9 cellular contexts compared by ENCODE assay signal in the genomic region with DNA sequence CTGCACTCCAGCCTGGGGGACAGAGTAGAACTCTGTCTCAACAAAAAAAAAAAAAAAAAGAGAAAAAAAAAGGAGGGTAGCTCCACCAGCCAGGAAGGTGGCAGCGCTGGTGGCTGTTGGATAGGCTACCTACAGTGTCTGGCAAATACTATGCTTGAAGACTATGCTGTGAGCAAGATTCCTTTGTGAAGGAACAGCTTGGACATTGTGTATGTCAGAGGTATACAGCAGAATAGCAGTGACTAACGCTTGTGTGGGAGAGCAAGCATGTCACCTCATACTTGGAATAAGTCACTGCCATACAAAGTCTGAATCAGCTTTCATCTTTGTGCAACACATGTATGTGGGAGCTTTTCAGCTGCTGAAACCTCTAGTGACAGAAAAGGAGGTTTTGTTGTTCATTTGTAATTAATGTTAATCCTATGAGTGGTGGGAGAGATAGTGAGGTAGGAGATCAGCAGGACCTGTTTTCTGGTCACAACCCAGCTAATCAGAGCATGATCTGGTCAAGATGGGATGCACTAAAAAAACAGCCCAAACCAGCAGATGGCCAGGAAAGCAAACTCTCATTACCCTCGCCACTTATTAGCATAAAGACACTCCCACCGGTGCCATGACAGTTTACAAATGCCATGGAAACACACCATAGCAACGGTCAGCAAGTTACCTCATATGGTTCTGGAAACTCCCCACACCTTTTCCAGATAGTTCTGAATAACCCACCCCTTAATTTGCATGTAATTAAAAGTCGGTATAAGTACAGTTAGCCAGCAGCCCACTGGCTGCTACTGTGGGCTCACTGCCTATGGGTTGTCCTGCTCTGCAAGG. TPM values are rescaled to one million over a fixed set of nuclear protein-coding genes. Genes with fewer than 3 reads are reported as not detected.
DNase-seq lines count a peak whose midpoint lies in the region; ATAC-seq and TF ChIP-seq lines count a peak whose summit lies in the region.
"Had no signal": no experiment of that assay in that cellular context is flagged by ENCODE, and none has a peak within 500 bp of the region (broad histone marks: within the 10 kb centered on the region; RNA-seq: fewer than 3 reads in every experiment).

No MANE protein-coding gene starts in this region.

- no peaks in the 10 kb centered on the region for H3K9me3 Mint-ChIP-seq in activated T-cell treated with anti-CD3 and anti-CD28 coated beads, Interleukin-2, amount 50 U/mL, for 72 hours

- DNase-seq in EL: peak; percentile 27
- peak; percentile 52 to 54 for DNase-seq in activated T-cell treated with anti-CD3 and anti-CD28 coated beads, Interleukin-2, amount 50 U/mL, for 72 hours
- peak in 1 of 3 donors; percentile 14 for DNase-seq in mucosa of descending colon
- no peak for DNase-seq in stimulated activated naive CD4-positive, alpha-beta T cell (lab: John Stamatoyannopoulos, UW)
- DNase-seq in activated CD8-positive, alpha-beta memory T cell treated with anti-CD3 and anti-CD28 coated beads for 24 hours: no peak

- H3K4me3 ChIP-seq in mucosa of descending colon: no peak overlapping the region

- no peaks in the 10 kb centered on the region for H3K36me3 Mint-ChIP-seq in activated T-cell treated with anti-CD3 and anti-CD28 coated beads, Interleukin-2, amount 50 U/mL, for 72 hours (ENCODE audit: insufficient read depth in 2 of 2)
- H3K36me3 Mint-ChIP-seq: brain had no signal

- H3K4me3 Mint-ChIP-seq in activated T-cell treated with anti-CD3 and anti-CD28 coated beads, Interleukin-2, amount 50 U/mL, for 72 hours: peak overlapping the region; percentile 31 to 76

- no peak for TF ChIP-seq CTCF in mucosa of descending colon (IDR thresholded peaks at IDR 0.05)

- H3K4me1 Mint-ChIP-seq in activated T-cell treated with anti-CD3 and anti-CD28 coated beads, Interleukin-2, amount 50 U/mL, for 72 hours (ENCODE audit: low read depth): peaks cover 38% of the 10 kb centered on the region

- H3K27ac Mint-ChIP-seq in activated T-cell treated with anti-CD3 and anti-CD28 coated beads, Interleukin-2, amount 50 U/mL, for 72 hours: peak overlapping the region; percentile 80

- H3K4me1 ChIP-seq in mucosa of descending colon (ENCODE audit: low read depth): no peaks in the 10 kb centered on the region

- ATAC-seq in HG03280 (IDR thresholded peaks at IDR 0.05; ENCODE audit: unreplicated experiment) (peak; percentile 65), mucosa of descending colon (peak; percentile 66), HG03439 (IDR thresholded peaks at IDR 0.05; ENCODE audit: unreplicated experiment) (no peak), HG02981 (IDR thresholded peaks at IDR 0.05; ENCODE audit: unreplicated experiment) (no peak)
- peak; percentile 95 for ATAC-seq in activated T-cell treated with anti-CD3 and anti-CD28 coated beads, Interleukin-2, amount 50 U/mL, for 72 hours (replicated peaks in 1 of 2)

- H3K9me3 ChIP-seq in mucosa of descending colon: no peaks in the 10 kb centered on the region

- no peaks in the 10 kb centered on the region for H3K36me3 ChIP-seq in mucosa of descending colon (ENCODE audit: low read depth)

- intact Hi-C loops in mucosa of descending colon (cut with DNase I, micrococcal nuclease): no loop called here

- peaks cover 6% of the 10 kb centered on the region for H3K27me3 Mint-ChIP-seq in activated T-cell treated with anti-CD3 and anti-CD28 coated beads, Interleukin-2, amount 50 U/mL, for 72 hours (ENCODE audit: low read depth)

RNA-seq across cellular contexts. Expression of gene ITGAD, which starts 6.8 kb away (rescaled TPM):
- under 1 TPM; 0.05 to 0.14 TPM for total RNA-seq in activated T-cell treated with anti-CD3 and anti-CD28 coated beads, Interleukin-2, amount 50 U/mL, for 72 hours
- total RNA-seq in mucosa of descending colon: under 1 TPM in 1 of 3 donors, not detected in 2; 0.41 TPM

RNA-seq across cellular contexts. Expression of gene ITGAX, which starts 31.4 kb away (rescaled TPM):
- 100 to 1,000 TPM in 1 of 2 donors, 10 to 100 TPM in 1; 79.3 to 146 TPM for total RNA-seq in activated T-cell treated with anti-CD3 and anti-CD28 coated beads, Interleukin-2, amount 50 U/mL, for 72 hours
- total RNA-seq in mucosa of descending colon: 1 to 10 TPM; 2.9 to 8.6 (median 3.5) TPM

RNA-seq across cellular contexts. Expression of gene COX6A2, which starts 41.8 kb away (rescaled TPM):
- total RNA-seq in activated T-cell treated with anti-CD3 and anti-CD28 coated beads, Interleukin-2, amount 50 U/mL, for 72 hours: not detected
- total RNA-seq in mucosa of descending colon: under 1 TPM in 1 of 3 donors, not detected in 2; 0.80 TPM

RNA-seq across cellular contexts. Expression of gene ZNF843, which starts 56.2 kb away (rescaled TPM):
- under 1 TPM; 0.38 to 0.53 TPM for total RNA-seq in activated T-cell treated with anti-CD3 and anti-CD28 coated beads, Interleukin-2, amount 50 U/mL, for 72 hours
- under 1 TPM; 0.38 to 0.76 (median 0.53) TPM for total RNA-seq in mucosa of descending colon

Comparison
In these comparisons a context has a peak if more than half of its experiments do, and no peak if none do; other contexts are left out.
1. DNase-seq: peak in EL (single experiment) and activated T-cell treated with anti-CD3 and anti-CD28 coated beads, Interleukin-2, amount 50 U/mL, for 72 hours (2 of 2); none in stimulated activated naive CD4-positive, alpha-beta T cell (0 of 6) and activated CD8-positive, alpha-beta memory T cell treated with anti-CD3 and anti-CD28 coated beads for 24 hours (single experiment).
2. ATAC-seq: peak in HG03280 (single experiment), activated T-cell treated with anti-CD3 and anti-CD28 coated beads, Interleukin-2, amount 50 U/mL, for 72 hours (2 of 2) and mucosa of descending colon (single experiment); none in HG03439 (single experiment) and HG02981 (single experiment).
3. RNA of gene ITGAX, which starts 31.4 kb away (total RNA-seq): 79.3 to 146 TPM in activated T-cell treated with anti-CD3 and anti-CD28 coated beads, Interleukin-2, amount 50 U/mL, for 72 hours; 2.9 to 8.6 TPM in mucosa of descending colon; every median in the first group is over 4 times any median in the second.